Comparison of ENCODE assay signal across 8 cellular contexts in the genomic region with DNA sequence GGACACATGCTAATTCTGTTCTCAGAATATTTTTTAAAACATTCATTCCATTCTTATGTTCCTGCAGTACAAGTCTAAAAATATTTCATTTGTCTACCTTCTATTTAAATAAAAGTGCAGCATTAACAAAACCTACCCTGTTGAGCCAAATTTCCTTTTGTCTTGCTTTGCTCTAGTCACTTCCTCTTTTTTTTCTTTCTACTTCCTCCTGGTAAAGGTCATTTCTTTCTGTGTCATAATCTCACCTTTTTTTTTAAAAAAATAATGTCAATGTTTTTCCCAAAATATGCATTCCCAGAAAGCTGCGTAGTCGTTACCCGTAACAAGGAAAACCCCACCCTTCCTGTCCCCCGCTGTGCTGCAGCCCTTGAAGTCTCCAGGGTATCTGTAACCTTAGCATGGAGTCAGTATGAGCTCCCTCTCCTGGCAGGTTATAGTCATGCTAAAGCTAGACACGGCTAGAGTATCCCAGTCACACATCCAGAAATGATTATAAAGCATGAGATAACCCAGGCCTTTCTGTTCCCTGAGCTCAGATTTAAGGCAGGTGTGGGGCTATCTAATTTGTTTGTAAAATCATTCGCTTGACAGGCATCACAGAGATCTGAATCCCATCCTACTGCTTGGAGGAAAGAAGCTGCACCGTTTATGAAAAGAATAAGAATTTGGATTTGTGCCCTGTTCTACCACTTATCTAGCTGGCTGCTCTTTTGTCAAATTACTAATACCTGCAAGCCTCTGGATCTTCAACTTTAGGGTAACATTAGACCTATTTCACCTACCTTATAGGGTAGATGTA. TPM values are rescaled to one million over a fixed set of nuclear protein-coding genes. Genes with fewer than 3 reads are reported as not detected.
A peak's percentile ranks its signal among the peaks of the same experiment; 100 is the strongest.
DNase-seq lines count a peak whose midpoint lies in the region; ATAC-seq and TF ChIP-seq lines count a peak whose summit lies in the region.

No MANE protein-coding gene starts in this region.

- H4K20me1 ChIP-seq in PC-3 (ENCODE audit: low read length), result no peaks in the 10 kb centered on the region

- H3K4me3 Mint-ChIP-seq in IgD-negative memory B cell (peak overlapping the region; percentile 48 to 93 (median 85)), neural crest cell (no peak overlapping the region)

- no peak overlapping the region for H3K27ac ChIP-seq in PC-3 (ENCODE audit: low read length)
- H3K27ac ChIP-seq in thoracic aorta, result no peak overlapping the region

- no TSS peak for BruUV-seq in PC-3 (replicated peaks; lab: Mats Ljungman, UMichigan)

- peak overlapping the region; percentile 11; the same call in 1 of the 2 replicates for H3K9ac ChIP-seq in PC-3 (ENCODE audit: low read length)

- H3K4me1 Mint-ChIP-seq in IgD-negative memory B cell, result peaks cover 16 to 20% (median 18%) of the 10 kb centered on the region in 3 donors
- H3K4me1 Mint-ChIP-seq in neural crest cell, result peaks cover 6% of the 10 kb centered on the region

- peak overlapping the region; percentile 75 for H3K4me2 ChIP-seq in PC-3 (ENCODE audit: low read length)

- no peaks in the 10 kb centered on the region for H3K79me2 ChIP-seq in PC-3 (ENCODE audit: low read length)

- H3K36me3 Mint-ChIP-seq in IgD-negative memory B cell (peaks cover 5% of the 10 kb centered on the region), neural crest cell (ENCODE audit: low read depth) (no peaks in the 10 kb centered on the region)

- POLR2A ChIA-PET in PC-3 (lab: Charles Lee; ENCODE audit: unreplicated experiment), result no interaction called here

- no peaks in the 10 kb centered on the region for H3K27me3 ChIP-seq in PC-3 (ENCODE audit: low read length)
- no peaks in the 10 kb centered on the region for H3K27me3 ChIP-seq in thoracic aorta (replicated peaks; ENCODE audit: insufficient read depth)

- DNase-seq in Daoy (ENCODE audit: low read depth), result peak; percentile 84
- peak; percentile 78 for DNase-seq in PC-3
- DNase-seq in activated T-helper 1 cell treated with Interleukin-2 at 50 U/mL for 16 hours (ENCODE audit: low read depth), result peak; percentile 30
- peak; percentile 70 for DNase-seq in fibroblast of the conjunctiva (ENCODE audit: low read depth)
- DNase-seq in neural crest cell (ENCODE audit: low read depth, low spot score), result peak; percentile 37
- peak; percentile 44 for DNase-seq in thoracic aorta (ENCODE audit: low spot score)

- no peaks in the 10 kb centered on the region for H3F3A ChIP-seq in PC-3 (ENCODE audit: low read length, unreplicated experiment)

- H3K27me3 Mint-ChIP-seq in IgD-negative memory B cell (no peaks in the 10 kb centered on the region), neural crest cell (ENCODE audit: low read depth) (peaks cover 3% of the 10 kb centered on the region)

- CTCF ChIA-PET in PC-3 (lab: Charles Lee), result interaction anchor here (0.5 to 1.2 kb wide), 6 partner anchors 70 to 339 kb away, joined by 3 to 12 read pairs (median 4); partner anchors contain the start of gene CCDC83

- H3K4me3 ChIP-seq in PC-3 (ENCODE audit: low read length) (peak overlapping the region; percentile 60), thoracic aorta (peak overlapping the region; percentile 51)

- intact Hi-C loops in PC-3 (cut with micrococcal nuclease), result loop anchor here (1.0 to 10.0 kb wide), 3 partner anchors 151 to 339 kb away; partner anchors contain the start of gene CCDC83

- H3K36me3 ChIP-seq in PC-3 (ENCODE audit: low read depth, low read length) (no peaks in the 10 kb centered on the region), thoracic aorta (no peaks in the 10 kb centered on the region)

- H3K9me3 ChIP-seq in PC-3 (ENCODE audit: low read length) (no peaks in the 10 kb centered on the region), thoracic aorta (no peaks in the 10 kb centered on the region)

- peak; percentile 98 for ATAC-seq in GM21723 (IDR thresholded peaks at IDR 0.05; ENCODE audit: unreplicated experiment)
- peak; percentile 98 for ATAC-seq in PC-3
- ATAC-seq in thoracic aorta (ENCODE audit: insufficient number of reproducible peaks, low FRiP score, low read depth), result peak; percentile 90

- no peaks in the 10 kb centered on the region for H3K9me2 ChIP-seq in PC-3 (replicated peaks; ENCODE audit: low read length)

- peak overlapping the region; percentile 51 to 91 (median 71) for H3K27ac Mint-ChIP-seq in IgD-negative memory B cell
- no peak overlapping the region for H3K27ac Mint-ChIP-seq in neural crest cell (ENCODE audit: unreplicated experiment)

- H3K9me3 Mint-ChIP-seq in IgD-negative memory B cell (peaks cover 0 to 2% (median 0%) of the 10 kb centered on the region in 3 donors), neural crest cell (no peaks in the 10 kb centered on the region)

- H2AFZ ChIP-seq in PC-3 (ENCODE audit: low read length), result peak overlapping the region; percentile 71

- H3K4me1 ChIP-seq in PC-3 (ENCODE audit: insufficient read depth, low read length) (peaks cover 7% of the 10 kb centered on the region; the same call in 1 of the 2 replicates), thoracic aorta (ENCODE audit: control insufficient read depth in 1 of 2, low read depth in 2 of 2) (peaks cover 3 to 17% of the 10 kb centered on the region in 2 donors)

- TF ChIP-seq CTCF in PC-3 (conservative IDR thresholded peaks at IDR 0.05; ENCODE audit: low read depth, low read length), result peak; percentile 82
- TF ChIP-seq CTCF in neural crest cell (conservative IDR thresholded peaks at IDR 0.05), result peak; percentile 79
- TF ChIP-seq CTCF in thoracic aorta (IDR thresholded peaks at IDR 0.05), result peak; percentile 64

RNA-seq across cellular contexts. Expression of gene EED, which starts 51.1 kb away (rescaled TPM):
- 27.7 and 33.1 TPM in 2 replicates for total RNA-seq in Daoy (2014; rRNA removed; shearing (Covaris generic))
- polyA plus RNA-seq in IgD-negative memory B cell, result 20.2 TPM
- 17.6 and 19.4 TPM in 2 replicates for total RNA-seq in PC-3 (2014; rRNA removed)
- 39.2 and 41.8 TPM in 2 replicates for total RNA-seq in neural crest cell
- 10 to 100 TPM; 19.0 to 22.4 TPM for total RNA-seq in thoracic aorta

Comparison
In these comparisons a context has a peak if more than half of its experiments do, and no peak if none do; other contexts are left out.
1. DNase-seq: peak in every context shown above with its lines; median percentile 84 in Daoy; 78 in PC-3; 70 in fibroblast of the conjunctiva; 44 in thoracic aorta; 37 in neural crest cell; 30 in activated T-helper 1 cell treated with Interleukin-2 at 50 U/mL for 16 hours.